In genomic region chr2:9142551-9143263, GRCh38 we compare ENCODE assay signal across 8 cellular contexts.
A peak's percentile ranks its signal among the peaks of the same experiment; 100 is the strongest.
DNase-seq lines count a peak whose midpoint lies in the region; ATAC-seq and TF ChIP-seq lines count a peak whose summit lies in the region.

No MANE protein-coding gene starts in this region.

- CTCF ChIA-PET in CD4-positive, alpha-beta memory T cell (lab: Charles Lee; ENCODE audit: partially characterized antibody): interaction anchor here (0.7 to 3.2 kb wide), 8 partner anchors 9 to 905 kb away, joined by 3 to 21 read pairs (median 3); no protein-coding TSS in a partner anchor
- CTCF ChIA-PET in Panc1 (lab: Charles Lee): interaction anchor here (0.7 to 1.1 kb wide), 3 partner anchors 66 to 181 kb away, joined by 3 read pairs; no protein-coding TSS in a partner anchor
- CTCF ChIA-PET in naive thymus-derived CD4-positive, alpha-beta T cell (lab: Charles Lee): interaction anchor here (0.6 to 1.0 kb wide), 2 partner anchors 45 to 270 kb away, joined by 4 read pairs; no protein-coding TSS in a partner anchor

- peaks cover 2% of the 10 kb centered on the region for H3K27me3 ChIP-seq in CD4-positive, alpha-beta memory T cell (ENCODE audit: insufficient read depth, low read length)
- no peaks in the 10 kb centered on the region for H3K27me3 ChIP-seq in Panc1 (ENCODE audit: control insufficient read depth, insufficient read depth, low read length)
- H3K27me3 ChIP-seq in naive thymus-derived CD4-positive, alpha-beta T cell (ENCODE audit: control insufficient read depth in 2 of 2, insufficient read depth in 2 of 2, low read length in 2 of 2): no peaks in the 10 kb centered on the region

- H3K4me1 ChIP-seq in CD4-positive, alpha-beta memory T cell (ENCODE audit: insufficient read depth, low read length): peaks cover 5% of the 10 kb centered on the region
- peaks cover 32% of the 10 kb centered on the region for H3K4me1 ChIP-seq in Panc1 (ENCODE audit: control insufficient read depth, insufficient read depth, low read length)
- no peaks in the 10 kb centered on the region for H3K4me1 ChIP-seq in naive thymus-derived CD4-positive, alpha-beta T cell (ENCODE audit: control insufficient read depth in 2 of 2, insufficient read depth in 2 of 2, low read length in 2 of 2)

- POLR2A ChIA-PET in CD4-positive, alpha-beta memory T cell (lab: Charles Lee; ENCODE audit: partially characterized antibody): no interaction called here
- POLR2A ChIA-PET in Panc1 (lab: Charles Lee): interaction anchor here (0.6 kb wide), 1 partner anchor 69 kb away, joined by 3 read pairs; no protein-coding TSS in a partner anchor
- POLR2A ChIA-PET in naive thymus-derived CD4-positive, alpha-beta T cell (lab: Charles Lee): no interaction called here

- H3K4me3 ChIP-seq in CD4-positive, alpha-beta memory T cell (ENCODE audit: low read length in 2 of 2): no peak overlapping the region
- H3K4me3 ChIP-seq in Panc1 (ENCODE audit: low read depth in 2 of 2, low read length in 2 of 2) (peak overlapping the region; percentile 29 to 66), fibroblast of mammary gland (ENCODE audit: control insufficient read depth, low read depth, low read length) (no peak overlapping the region)
- H3K4me3 ChIP-seq in naive thymus-derived CD4-positive, alpha-beta T cell (ENCODE audit: low read length): no peak overlapping the region

- BruUV-seq in Panc1 (replicated peaks; lab: Mats Ljungman, UMichigan): no TSS peak

- peaks cover 5 to 25% of the 10 kb centered on the region in 2 donors for H3K27me3 Mint-ChIP-seq in CD4-positive, alpha-beta memory T cell
- H3K27me3 Mint-ChIP-seq in naive thymus-derived CD4-positive, alpha-beta T cell: peaks cover 1 to 27% (median 14%) of the 10 kb centered on the region in 5 donors

- DNase-seq in CD4-positive, alpha-beta memory T cell: peak; percentile 58 to 74 (median 64)
- DNase-seq in HS-5 (ENCODE audit: low read depth) (peak; percentile 69), Panc1 (ENCODE audit: low read depth, low spot score) (peak; percentile 71), activated T-helper 1 cell treated with Interleukin-2 at 50 U/mL for 16 hours (ENCODE audit: low read depth) (peak; percentile 67), fibroblast of mammary gland (ENCODE audit: low read depth) (peak; percentile 88)
- DNase-seq in naive thymus-derived CD4-positive, alpha-beta T cell: peak; percentile 32 to 90 (median 69)
- peak; percentile 94 to 95 for DNase-seq in stimulated activated effector memory CD8-positive, alpha-beta T cell treated with anti-CD3 and anti-CD28 coated beads, Interleukin-12 subunit alpha, Interleukin-12 subunit beta, amount 100 ng/mL, for 72 hours (ENCODE audit: low spot score in 2 of 2)

- H3K9me3 Mint-ChIP-seq in CD4-positive, alpha-beta memory T cell: no peaks in the 10 kb centered on the region
- no peaks in the 10 kb centered on the region for H3K9me3 Mint-ChIP-seq in naive thymus-derived CD4-positive, alpha-beta T cell
- H3K9me3 Mint-ChIP-seq in stimulated activated effector memory CD8-positive, alpha-beta T cell treated with anti-CD3 and anti-CD28 coated beads, Interleukin-12 subunit alpha, Interleukin-12 subunit beta, amount 100 ng/mL, for 72 hours: no peaks in the 10 kb centered on the region

- no peaks in the 10 kb centered on the region for H3K36me3 ChIP-seq in CD4-positive, alpha-beta memory T cell (ENCODE audit: insufficient read depth, low read length)
- no peaks in the 10 kb centered on the region for H3K36me3 ChIP-seq in Panc1 (ENCODE audit: control insufficient read depth, insufficient read depth, low read length)
- H3K36me3 ChIP-seq in naive thymus-derived CD4-positive, alpha-beta T cell (ENCODE audit: control insufficient read depth in 2 of 3, insufficient read depth in 3 of 3, low read length in 3 of 3): no peaks in the 10 kb centered on the region

- peak overlapping the region in 5 of 8 donors; percentile 3 to 61 (median 17) for H3K4me3 Mint-ChIP-seq in CD4-positive, alpha-beta memory T cell
- peak overlapping the region in 7 of 10 donors; percentile 12 to 57 (median 36) for H3K4me3 Mint-ChIP-seq in naive thymus-derived CD4-positive, alpha-beta T cell
- peak overlapping the region; percentile 15 for H3K4me3 Mint-ChIP-seq in stimulated activated effector memory CD8-positive, alpha-beta T cell treated with anti-CD3 and anti-CD28 coated beads, Interleukin-12 subunit alpha, Interleukin-12 subunit beta, amount 100 ng/mL, for 72 hours

- no peaks in the 10 kb centered on the region for H3K9me3 ChIP-seq in CD4-positive, alpha-beta memory T cell (ENCODE audit: control insufficient read depth in 1 of 2, low read length in 2 of 2)
- H3K9me3 ChIP-seq in Panc1 (ENCODE audit: control insufficient read depth, insufficient read depth, low read depth, low read length): no peaks in the 10 kb centered on the region
- no peaks in the 10 kb centered on the region for H3K9me3 ChIP-seq in naive thymus-derived CD4-positive, alpha-beta T cell (ENCODE audit: control insufficient read depth in 2 of 3, low read length in 3 of 3)

- intact Hi-C loops in CD4-positive, alpha-beta memory T cell (cut with micrococcal nuclease): no loop called here
- intact Hi-C loops in Panc1 (cut with micrococcal nuclease; ENCODE audit: unreplicated experiment): loop anchor here (5.0 to 10.0 kb wide), 5 partner anchors 65 to 232 kb away; partner anchors contain the start of gene ASAP2
- intact Hi-C loops in naive thymus-derived CD4-positive, alpha-beta T cell (cut with micrococcal nuclease): loop anchor here (1.0 to 2.0 kb wide), 3 partner anchors 414 to 906 kb away; no protein-coding TSS in a partner anchor

- H3K27ac Mint-ChIP-seq in CD4-positive, alpha-beta memory T cell: no peak overlapping the region
- H3K27ac Mint-ChIP-seq in naive thymus-derived CD4-positive, alpha-beta T cell: no peak overlapping the region
- H3K27ac Mint-ChIP-seq in stimulated activated effector memory CD8-positive, alpha-beta T cell treated with anti-CD3 and anti-CD28 coated beads, Interleukin-12 subunit alpha, Interleukin-12 subunit beta, amount 100 ng/mL, for 72 hours: no peak overlapping the region

- ATAC-seq in GM19395 (IDR thresholded peaks at IDR 0.05; ENCODE audit: unreplicated experiment) (peak; percentile 88), Panc1 (peak; percentile 92)
- peak; percentile 94 for ATAC-seq in naive thymus-derived CD4-positive, alpha-beta T cell
- ATAC-seq in stimulated activated effector memory CD8-positive, alpha-beta T cell treated with anti-CD3 and anti-CD28 coated beads, Interleukin-12 subunit alpha, Interleukin-12 subunit beta, amount 100 ng/mL, for 72 hours: peak; percentile 89

- no peaks in the 10 kb centered on the region for H3K36me3 Mint-ChIP-seq in CD4-positive, alpha-beta memory T cell
- no peaks in the 10 kb centered on the region for H3K36me3 Mint-ChIP-seq in naive thymus-derived CD4-positive, alpha-beta T cell
- no peaks in the 10 kb centered on the region for H3K36me3 Mint-ChIP-seq in stimulated activated effector memory CD8-positive, alpha-beta T cell treated with anti-CD3 and anti-CD28 coated beads, Interleukin-12 subunit alpha, Interleukin-12 subunit beta, amount 100 ng/mL, for 72 hours

- H3K4me1 Mint-ChIP-seq in CD4-positive, alpha-beta memory T cell: peaks cover 0 to 9% (median 1%) of the 10 kb centered on the region in 4 donors
- peaks cover 0 to 5% (median 0%) of the 10 kb centered on the region in 7 donors for H3K4me1 Mint-ChIP-seq in naive thymus-derived CD4-positive, alpha-beta T cell
- no peaks in the 10 kb centered on the region for H3K4me1 Mint-ChIP-seq in stimulated activated effector memory CD8-positive, alpha-beta T cell treated with anti-CD3 and anti-CD28 coated beads, Interleukin-12 subunit alpha, Interleukin-12 subunit beta, amount 100 ng/mL, for 72 hours

- no peak overlapping the region for H3K27ac ChIP-seq in CD4-positive, alpha-beta memory T cell (ENCODE audit: low read depth, low read length)
- peak overlapping the region; percentile 94 for H3K27ac ChIP-seq in Panc1 (ENCODE audit: low read length)
- no peak overlapping the region for H3K27ac ChIP-seq in naive thymus-derived CD4-positive, alpha-beta T cell (ENCODE audit: low read depth, low read length)

- TF ChIP-seq CTCF in Panc1 (IDR thresholded peaks at IDR 0.05): peak; percentile 99
- TF ChIP-seq CTCF in fibroblast of mammary gland (conservative IDR thresholded peaks at IDR 0.05; ENCODE audit: control insufficient read depth, insufficient read depth, low read depth, low read length): peak; percentile 90

- in situ Hi-C loops in Panc1 (cut with HindIII; ENCODE audit: low pct_unique_long_range_greater_than_20kb, low sequenced_read_pairs): no loop called here

Comparison
In these comparisons a context has a peak if more than half of its experiments do, and no peak if none do; other contexts are left out.
1. H3K4me3 ChIP-seq: peak in Panc1 (2 of 2); none in CD4-positive, alpha-beta memory T cell (0 of 2), fibroblast of mammary gland (single experiment) and naive thymus-derived CD4-positive, alpha-beta T cell (single experiment).
2. Peak in every context shown above with its lines, with median percentiles within 50 percentile points of each other: DNase-seq, H3K4me3 Mint-ChIP-seq and ATAC-seq.